In the genomic region with DNA sequence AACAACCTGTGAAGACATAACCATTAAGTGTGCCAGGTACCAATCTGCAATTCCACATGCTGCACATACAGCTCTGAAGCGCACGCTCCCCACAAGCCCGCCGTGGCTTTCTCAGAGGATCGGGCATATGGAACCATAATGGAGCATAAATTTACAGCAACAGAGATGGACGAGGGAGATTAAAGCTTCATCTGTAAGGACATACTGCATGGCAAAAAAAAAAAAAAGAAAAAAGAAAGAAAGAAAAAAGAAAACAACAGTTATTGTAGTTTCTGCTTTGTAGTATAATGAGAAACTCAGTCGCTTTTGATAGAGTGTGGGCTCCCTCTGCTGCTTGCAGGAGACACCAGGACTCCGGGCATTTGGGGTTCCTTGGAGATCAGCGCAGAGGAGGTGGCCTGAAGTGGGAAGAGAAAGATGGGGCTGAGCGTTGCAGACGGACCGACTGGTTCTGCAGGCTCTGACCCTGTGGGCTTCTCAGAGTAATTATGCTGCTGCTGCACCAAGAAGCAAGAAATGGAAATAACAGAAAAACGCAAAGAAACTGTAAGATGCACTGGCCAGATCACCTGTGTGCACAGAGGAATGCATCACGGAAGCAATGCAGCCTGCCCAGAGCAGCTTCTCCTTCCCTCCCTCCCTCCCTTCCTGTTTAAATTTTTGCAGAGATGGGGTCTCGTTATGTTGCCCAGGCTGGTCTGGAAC, we compare ENCODE assay signal across 8 cellular contexts. TPM values are rescaled to one million over a fixed set of nuclear protein-coding genes. Genes with fewer than 3 reads are reported as not detected.
DNase-seq lines count a peak whose midpoint lies in the region; ATAC-seq and TF ChIP-seq lines count a peak whose summit lies in the region.

No MANE protein-coding gene starts in this region.

- no peak overlapping the region for H3K4me3 ChIP-seq in GM23338
- H3K4me3 ChIP-seq in epithelial cell of proximal tubule (ENCODE audit: low read depth, low read length) = no peak overlapping the region
- no peak overlapping the region for H3K4me3 ChIP-seq in upper lobe of left lung

- DNase-seq in CD14-positive monocyte (ENCODE audit: low spot score) = no peak
- peak; percentile 85 for DNase-seq in GM23338 (ENCODE audit: low spot score)
- peak; percentile 40 for DNase-seq in NCI-H460 (ENCODE audit: extremely low read depth, low read depth)
- peak; percentile 50 for DNase-seq in activated CD4-positive, alpha-beta T cell treated with anti-CD3 and anti-CD28 coated beads, Interleukin-2, amount 50 U/mL, for 1 hour
- no peak for DNase-seq in epithelial cell of proximal tubule (ENCODE audit: low read depth)
- DNase-seq in mucosa of gallbladder (ENCODE audit: low spot score) = peak; percentile 50
- peak in 1 of 2 donors; percentile 24 for DNase-seq in upper lobe of left lung

- peak; percentile 45 for TF ChIP-seq CTCF in CD14-positive monocyte (IDR thresholded peaks at IDR 0.05)
- TF ChIP-seq CTCF in GM23338 (conservative IDR thresholded peaks at IDR 0.05; ENCODE audit: low read depth in 2 of 2) = peak; percentile 83 to 93
- TF ChIP-seq CTCF in epithelial cell of proximal tubule (conservative IDR thresholded peaks at IDR 0.05; ENCODE audit: low read depth, low read length) = peak; percentile 84
- peak in 5 of 6 experiments; percentile 28 to 49 (median 46) for TF ChIP-seq CTCF in upper lobe of left lung (IDR thresholded peaks at IDR 0.05)

- no peak for TF ChIP-seq POLR2A in upper lobe of left lung (IDR thresholded peaks at IDR 0.05)

- H3K9me3 Mint-ChIP-seq in CD14-positive monocyte (peaks cover 2 to 14% (median 5%) of the 10 kb centered on the region in 7 donors), GM23338 (no peaks in the 10 kb centered on the region)

- no peak overlapping the region for H3K4me2 ChIP-seq in GM23338

- H3K27ac ChIP-seq in GM23338 (ENCODE audit: low read depth) = no peak overlapping the region
- no peak overlapping the region for H3K27ac ChIP-seq in upper lobe of left lung

- H3K27me3 Mint-ChIP-seq in CD14-positive monocyte (ENCODE audit: low read depth in 3 of 3) (peaks cover 25 to 48% (median 46%) of the 10 kb centered on the region in 3 donors), GM23338 (ENCODE audit: insufficient read depth, low read depth, poor library complexity) (peaks cover 2% of the 10 kb centered on the region)

- H3K27ac Mint-ChIP-seq in CD14-positive monocyte = no peak overlapping the region
- no peak overlapping the region for H3K27ac Mint-ChIP-seq in GM23338

- H3K36me3 Mint-ChIP-seq in CD14-positive monocyte (no peaks in the 10 kb centered on the region), GM23338 (ENCODE audit: low read depth) (no peaks in the 10 kb centered on the region)

- intact Hi-C loops in CD14-positive monocyte (cut with micrococcal nuclease) = no loop called here

- H3F3A ChIP-seq in GM23338 (replicated peaks; ENCODE audit: low read depth) = no peaks in the 10 kb centered on the region

- H3K27me3 ChIP-seq in GM23338 (ENCODE audit: insufficient read depth) = no peaks in the 10 kb centered on the region
- H3K27me3 ChIP-seq in upper lobe of left lung = no peaks in the 10 kb centered on the region

- no peaks in the 10 kb centered on the region for H4K20me1 ChIP-seq in GM23338 (replicated peaks; ENCODE audit: insufficient read depth)

- H3K4me1 ChIP-seq in GM23338 (ENCODE audit: insufficient read depth) = no peaks in the 10 kb centered on the region
- no peaks in the 10 kb centered on the region for H3K4me1 ChIP-seq in upper lobe of left lung

- H3K4me1 Mint-ChIP-seq in CD14-positive monocyte (peaks cover 3% of the 10 kb centered on the region), GM23338 (no peaks in the 10 kb centered on the region; the same call in 2 of the 3 replicates)

- no peaks in the 10 kb centered on the region for H3K9me2 ChIP-seq in GM23338 (ENCODE audit: insufficient read depth)

- no peak overlapping the region for H2AFZ ChIP-seq in GM23338

- ATAC-seq in GM23338 (peak; percentile 98), upper lobe of left lung (ENCODE audit: low FRiP score in 2 of 2) (peak; percentile 61 to 63), GM21423 (IDR thresholded peaks at IDR 0.05; ENCODE audit: unreplicated experiment) (no peak)

- peak overlapping the region in 1 of 2 donors; percentile 26 for H3K4me3 Mint-ChIP-seq in CD14-positive monocyte
- H3K4me3 Mint-ChIP-seq in GM23338 = no peak overlapping the region

- no peaks in the 10 kb centered on the region for H3K36me3 ChIP-seq in GM23338 (ENCODE audit: insufficient read depth)
- H3K36me3 ChIP-seq in upper lobe of left lung = no peaks in the 10 kb centered on the region

- H3K79me2 ChIP-seq in GM23338 (replicated peaks; ENCODE audit: insufficient read depth) = no peaks in the 10 kb centered on the region

- no peaks in the 10 kb centered on the region for H3K9me3 ChIP-seq in upper lobe of left lung

- 38 to 40% methylated on average over 15 of the region's 15 CpGs for WGBS in upper lobe of left lung, 2 donors

- TF ChIP-seq EP300 in upper lobe of left lung (IDR thresholded peaks at IDR 0.05) = no peak

TF ChIP-seq in GM23338, 12 proteins besides CTCF, POLR2A, EP300 and RAD21 (continues in another document):
- no peak for TF ChIP-seq POLR2AphosphoS5 (IDR thresholded peaks at IDR 0.05; ENCODE audit: low read depth)
- TF ChIP-seq EZH2 (IDR thresholded peaks at IDR 0.05; ENCODE audit: low read depth, unreplicated experiment) = no peak
- no peak for TF ChIP-seq ZNF114 (CRISPR knock-in tag; IDR thresholded peaks at IDR 0.05)
- no peak for TF ChIP-seq JUNB (IDR thresholded peaks at IDR 0.05; ENCODE audit: unreplicated experiment)
- TF ChIP-seq ZNF331 (CRISPR knock-in tag; IDR thresholded peaks at IDR 0.05; ENCODE audit: low read depth) = no peak
- TF ChIP-seq, protein P1, sequence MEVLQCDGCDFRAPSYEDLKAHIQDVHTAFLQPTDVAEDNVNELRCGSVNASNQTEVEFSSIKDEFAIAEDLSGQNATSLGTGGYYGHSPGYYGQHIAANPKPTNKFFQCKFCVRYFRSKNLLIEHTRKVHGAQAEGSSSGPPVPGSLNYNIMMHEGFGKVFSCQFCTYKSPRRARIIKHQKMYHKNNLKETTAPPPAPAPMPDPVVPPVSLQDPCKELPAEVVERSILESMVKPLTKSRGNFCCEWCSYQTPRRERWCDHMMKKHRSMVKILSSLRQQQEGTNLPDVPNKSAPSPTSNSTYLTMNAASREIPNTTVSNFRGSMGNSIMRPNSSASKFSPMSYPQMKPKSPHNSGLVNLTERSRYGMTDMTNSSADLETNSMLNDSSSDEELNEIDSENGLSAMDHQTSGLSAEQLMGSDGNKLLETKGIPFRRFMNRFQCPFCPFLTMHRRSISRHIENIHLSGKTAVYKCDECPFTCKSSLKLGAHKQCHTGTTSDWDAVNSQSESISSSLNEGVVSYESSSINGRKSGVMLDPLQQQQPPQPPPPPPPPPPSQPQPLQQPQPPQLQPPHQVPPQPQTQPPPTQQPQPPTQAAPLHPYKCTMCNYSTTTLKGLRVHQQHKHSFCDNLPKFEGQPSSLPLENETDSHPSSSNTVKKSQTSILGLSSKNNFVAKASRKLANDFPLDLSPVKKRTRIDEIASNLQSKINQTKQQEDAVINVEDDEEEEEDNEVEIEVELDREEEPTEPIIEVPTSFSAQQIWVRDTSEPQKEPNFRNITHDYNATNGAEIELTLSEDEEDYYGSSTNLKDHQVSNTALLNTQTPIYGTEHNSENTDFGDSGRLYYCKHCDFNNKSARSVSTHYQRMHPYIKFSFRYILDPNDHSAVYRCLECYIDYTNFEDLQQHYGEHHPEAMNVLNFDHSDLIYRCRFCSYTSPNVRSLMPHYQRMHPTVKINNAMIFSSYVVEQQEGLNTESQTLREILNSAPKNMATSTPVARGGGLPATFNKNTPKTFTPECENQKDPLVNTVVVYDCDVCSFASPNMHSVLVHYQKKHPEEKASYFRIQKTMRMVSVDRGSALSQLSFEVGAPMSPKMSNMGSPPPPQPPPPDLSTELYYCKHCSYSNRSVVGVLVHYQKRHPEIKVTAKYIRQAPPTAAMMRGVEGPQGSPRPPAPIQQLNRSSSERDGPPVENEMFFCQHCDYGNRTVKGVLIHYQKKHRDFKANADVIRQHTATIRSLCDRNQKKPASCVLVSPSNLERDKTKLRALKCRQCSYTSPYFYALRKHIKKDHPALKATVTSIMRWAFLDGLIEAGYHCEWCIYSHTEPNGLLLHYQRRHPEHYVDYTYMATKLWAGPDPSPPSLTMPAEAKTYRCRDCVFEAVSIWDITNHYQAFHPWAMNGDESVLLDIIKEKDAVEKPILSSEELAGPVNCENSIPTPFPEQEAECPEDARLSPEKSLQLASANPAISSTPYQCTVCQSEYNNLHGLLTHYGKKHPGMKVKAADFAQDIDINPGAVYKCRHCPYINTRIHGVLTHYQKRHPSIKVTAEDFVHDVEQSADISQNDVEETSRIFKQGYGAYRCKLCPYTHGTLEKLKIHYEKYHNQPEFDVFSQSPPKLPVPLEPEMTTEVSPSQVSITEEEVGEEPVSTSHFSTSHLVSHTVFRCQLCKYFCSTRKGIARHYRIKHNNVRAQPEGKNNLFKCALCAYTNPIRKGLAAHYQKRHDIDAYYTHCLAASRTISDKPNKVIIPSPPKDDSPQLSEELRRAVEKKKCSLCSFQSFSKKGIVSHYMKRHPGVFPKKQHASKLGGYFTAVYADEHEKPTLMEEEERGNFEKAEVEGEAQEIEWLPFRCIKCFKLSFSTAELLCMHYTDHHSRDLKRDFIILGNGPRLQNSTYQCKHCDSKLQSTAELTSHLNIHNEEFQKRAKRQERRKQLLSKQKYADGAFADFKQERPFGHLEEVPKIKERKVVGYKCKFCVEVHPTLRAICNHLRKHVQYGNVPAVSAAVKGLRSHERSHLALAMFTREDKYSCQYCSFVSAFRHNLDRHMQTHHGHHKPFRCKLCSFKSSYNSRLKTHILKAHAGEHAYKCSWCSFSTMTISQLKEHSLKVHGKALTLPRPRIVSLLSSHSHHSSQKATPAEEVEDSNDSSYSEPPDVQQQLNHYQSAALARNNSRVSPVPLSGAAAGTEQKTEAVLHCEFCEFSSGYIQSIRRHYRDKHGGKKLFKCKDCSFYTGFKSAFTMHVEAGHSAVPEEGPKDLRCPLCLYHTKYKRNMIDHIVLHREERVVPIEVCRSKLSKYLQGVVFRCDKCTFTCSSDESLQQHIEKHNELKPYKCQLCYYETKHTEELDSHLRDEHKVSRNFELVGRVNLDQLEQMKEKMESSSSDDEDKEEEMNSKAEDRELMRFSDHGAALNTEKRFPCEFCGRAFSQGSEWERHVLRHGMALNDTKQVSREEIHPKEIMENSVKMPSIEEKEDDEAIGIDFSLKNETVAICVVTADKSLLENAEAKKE (CRISPR knock-in tag; IDR thresholded peaks at IDR 0.05) = no peak
- no peak for TF ChIP-seq STAT1 (IDR thresholded peaks at IDR 0.05; ENCODE audit: unreplicated experiment)
- TF ChIP-seq EZH2phosphoT487 (IDR thresholded peaks at IDR 0.05; ENCODE audit: unreplicated experiment) = no peak
- TF ChIP-seq NANOG (IDR thresholded peaks at IDR 0.05; ENCODE audit: borderline replicate concordance) = no peak

RNA-seq across cellular contexts. Expression of gene PDCD5, which starts 10.8 kb away (rescaled TPM):
- polyA plus RNA-seq in CD14-positive monocyte = 10 to 100 TPM; 79.9 to 84.5 TPM
- 77.8 and 83.0 TPM in 2 replicates for total RNA-seq in GM23338 (2014; rRNA removed; shearing (Covaris generic))
- 436 and 498 TPM in 2 replicates for polyA plus RNA-seq in GM23338 (2016; fragmentation: Nextera tagmentation; extraction: Ambion mirVana)
- 135 and 142 TPM in 2 replicates for total RNA-seq in NCI-H460 (2014; rRNA removed; shearing (Covaris generic))
- 82.5 and 130 TPM in 2 replicates for polyA plus RNA-seq in NCI-H460 (2014; cell fraction: nucleus; rRNA removed)
- 298 and 315 TPM in 2 replicates for total RNA-seq in epithelial cell of proximal tubule
- 56.4 TPM for total RNA-seq in mucosa of gallbladder
- total RNA-seq in upper lobe of left lung = 10 to 100 TPM; 22.2 to 71.8 (median 50.0) TPM

Comparison
In these comparisons a context has a peak if more than half of its experiments do, and no peak if none do; other contexts are left out.
1. DNase-seq: peak in GM23338 (single experiment), NCI-H460 (single experiment), activated CD4-positive, alpha-beta T cell treated with anti-CD3 and anti-CD28 coated beads, Interleukin-2, amount 50 U/mL, for 1 hour (single experiment) and mucosa of gallbladder (single experiment); none in CD14-positive monocyte (single experiment) and epithelial cell of proximal tubule (single experiment).
2. Peak in every context shown above with its lines, with median percentiles within 50 percentile points of each other: CTCF ChIP-seq.